In the genomic region with DNA sequence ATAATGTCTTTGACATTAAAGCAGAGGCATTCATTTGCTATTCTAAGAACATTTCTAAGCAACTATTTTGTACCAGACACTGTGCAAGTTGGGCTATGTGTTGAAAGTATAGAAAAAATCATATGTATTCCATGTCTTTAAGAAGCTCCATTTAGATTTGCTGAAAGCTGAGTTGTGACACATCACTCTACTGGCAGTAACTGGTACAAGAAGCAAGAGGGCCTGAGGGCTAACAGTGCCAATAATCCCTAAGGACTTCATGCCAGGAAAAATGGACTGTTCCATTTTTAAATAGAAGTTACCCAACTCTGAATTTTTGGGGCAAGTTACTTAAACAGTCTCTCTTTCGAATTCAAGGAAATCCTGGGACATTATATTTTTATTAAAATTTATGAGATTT, we compare ENCODE assay signal across 25 cellular contexts.
A peak's percentile ranks its signal among the peaks of the same experiment; 100 is the strongest.
DNase-seq lines count a peak whose midpoint lies in the region; ATAC-seq and TF ChIP-seq lines count a peak whose summit lies in the region.
"Had no signal": no experiment of that assay in that cellular context is flagged by ENCODE, and none has a peak within 500 bp of the region (broad histone marks: within the 10 kb centered on the region; RNA-seq: fewer than 3 reads in every experiment).

No MANE protein-coding gene starts in this region.

- BruUV-seq in mammary epithelial cell (replicated peaks; lab: Mats Ljungman, UMichigan), result no TSS peak

- intact Hi-C loops in mammary epithelial cell (cut with micrococcal nuclease) (no loop called here), left lung (cut with DNase I) (no loop called here)

- no peaks in the 10 kb centered on the region for H4K20me1 ChIP-seq in mammary epithelial cell (ENCODE audit: insufficient read depth, low read length)

- H3K4me3 ChIP-seq in AG10803 (ENCODE audit: low read length), result no peak overlapping the region
- no peak overlapping the region for H3K4me3 ChIP-seq in mammary epithelial cell (replicated peaks in 1 of 3; ENCODE audit: insufficient read depth in 1 of 3, low read depth in 2 of 3, low read length in 3 of 3)
- H3K4me3 ChIP-seq in left lung, result no peak overlapping the region
- H3K4me3 ChIP-seq: ovary, right lobe of liver, uterus had no signal

- TF ChIP-seq CTCF in AG10803 (conservative IDR thresholded peaks at IDR 0.05; ENCODE audit: low read length) (no peak), mammary epithelial cell (conservative IDR thresholded peaks at IDR 0.05 in 1 of 2, IDR thresholded peaks at IDR 0.05 in 1 of 2; ENCODE audit: extremely low read depth in 1 of 2, insufficient read depth in 1 of 2, low read depth in 1 of 2, low read length in 2 of 2) (no peak), foreskin keratinocyte (conservative IDR thresholded peaks at IDR 0.05) (no peak), GM13977 (IDR thresholded peaks at IDR 0.05; ENCODE audit: extremely low read depth, insufficient read depth, missing control alignments) (no peak), left lung (IDR thresholded peaks at IDR 0.05) (no peak)

- DNase-seq in AG10803 (ENCODE audit: low read depth) (peak; percentile 52), LHCN-M2 (ENCODE audit: low read depth) (peak; percentile 66), mammary epithelial cell (peak; percentile 20), foreskin keratinocyte (peak in 1 of 2 donors; percentile 32), GM13977 (ENCODE audit: low spot score) (no peak), left lung (no peak)
- DNase-seq: activated CD4-positive, alpha-beta T cell treated with anti-CD3 and anti-CD28 coated beads for 1 hour; activated CD8-positive, alpha-beta memory T cell treated with anti-CD3 and anti-CD28 coated beads for 24 hours; activated naive CD4-positive, alpha-beta T cell treated with anti-CD3 and anti-CD28 coated beads, Interleukin-2, amount 10 ng/mL, durations not matched to agents 7 days and 5 days; activated T-cell treated with anti-CD3 and anti-CD28 coated beads, Interleukin-2, amount 50 U/mL, for 48 hours; aorta; Calu3; foreskin melanocyte; hippocampal formation; naive thymus-derived CD4-positive, alpha-beta T cell; NCI-H1105; NCI-H2029 treated with DMSO at 0.1 percent for 48 hours; NCI-H510A; ovary; right lobe of liver; substantia nigra; uterus had no signal

- dilution Hi-C loops in mammary epithelial cell (cut with HindIII; ENCODE audit: low sequenced_read_pairs), result no loop called here

- H3K9me3 ChIP-seq in mammary epithelial cell (replicated peaks; ENCODE audit: insufficient read depth, low read length), result peaks cover 2% of the 10 kb centered on the region
- peaks cover 0 to 2% of the 10 kb centered on the region in 2 donors for H3K9me3 ChIP-seq in left lung
- H3K9me3 ChIP-seq: ovary, right lobe of liver, uterus had no signal

- H3K27ac ChIP-seq in mammary epithelial cell (ENCODE audit: insufficient read depth, low read depth, low read length), result no peak overlapping the region
- H3K27ac ChIP-seq in foreskin keratinocyte, result no peak overlapping the region
- no peak overlapping the region for H3K27ac ChIP-seq in left lung
- H3K27ac ChIP-seq: KMS-11, ovary, right lobe of liver, uterus had no signal

- CTCF ChIA-PET in mammary epithelial cell (lab: Charles Lee; ENCODE audit: low non-redundant PET), result interaction anchor here (0.6 kb wide), 1 partner anchor 298 kb away, joined by 4 read pairs; no protein-coding TSS in a partner anchor

- WGBS in mammary epithelial cell (ENCODE audit: low coverage, missing lambda C conversion rate), result 83% methylated on average over 1 of the region's 1 CpG

- H3K79me2 ChIP-seq in mammary epithelial cell (ENCODE audit: insufficient read depth, low read length), result no peaks in the 10 kb centered on the region

- H3K4me1 ChIP-seq in mammary epithelial cell (ENCODE audit: insufficient read depth, low read length) (peaks cover 7% of the 10 kb centered on the region), foreskin keratinocyte (peaks cover 5% of the 10 kb centered on the region), left lung (no peaks in the 10 kb centered on the region)
- H3K4me1 ChIP-seq: right lobe of liver, uterus had no signal

- H2AFZ ChIP-seq in mammary epithelial cell (ENCODE audit: low read depth, low read length), result no peak overlapping the region

- in situ Hi-C loops in mammary epithelial cell (cut with MboI; ENCODE audit: low sequenced_read_pairs in 2 of 2), result no loop called here
- in situ Hi-C loops in GM13977 (cut with MboI; ENCODE audit: low pct_unique_long_range_greater_than_20kb, low sequenced_read_pairs, unreplicated experiment), result no loop called here

- H3K36me3 ChIP-seq in mammary epithelial cell (ENCODE audit: insufficient read depth, low read length) (no peaks in the 10 kb centered on the region), left lung (no peaks in the 10 kb centered on the region)
- H3K36me3 ChIP-seq: ovary, right lobe of liver, uterus had no signal

- H3K9ac ChIP-seq in mammary epithelial cell (ENCODE audit: insufficient read depth, low read length), result no peak overlapping the region
- H3K9ac ChIP-seq: KMS-11 had no signal

- H3K27me3 ChIP-seq in mammary epithelial cell (ENCODE audit: insufficient read depth, low read length) (no peaks in the 10 kb centered on the region), foreskin keratinocyte (no peaks in the 10 kb centered on the region), left lung (no peaks in the 10 kb centered on the region)
- H3K27me3 ChIP-seq: ovary, right lobe of liver, uterus had no signal

- ATAC-seq in foreskin keratinocyte (peak; percentile 27), GM21515 (IDR thresholded peaks at IDR 0.05; ENCODE audit: unreplicated experiment) (no peak), HG03378 (IDR thresholded peaks at IDR 0.05; ENCODE audit: unreplicated experiment) (no peak), left lung (no peak)
- ATAC-seq: naive thymus-derived CD4-positive, alpha-beta T cell; right lobe of liver had no signal

- H3K4me2 ChIP-seq in mammary epithelial cell (ENCODE audit: insufficient read depth, low read depth, low read length), result no peak overlapping the region
- H3K4me2 ChIP-seq: KMS-11 had no signal

Comparison
In these comparisons a context has a peak if more than half of its experiments do, and no peak if none do; other contexts are left out.
1. DNase-seq: peak in AG10803 (single experiment), LHCN-M2 (single experiment) and mammary epithelial cell (single experiment); none in GM13977 (single experiment) and left lung (0 of 2).